Comparison of ENCODE assay signal across 1 cellular context in genomic region chr3:38164136-38164965, GRCh38.
TF ChIP-seq lines count a peak whose summit lies in the region.

No MANE protein-coding gene starts in this region.

TF ChIP-seq in K562, 482 proteins besides CTCF, POLR2A, EP300 and RAD21 (continued from another document and continues in another):
- TF ChIP-seq FOXM1 (IDR thresholded peaks at IDR 0.05; ENCODE audit: low read depth): no peak; the same call in 1 of the 2 replicates
- TF ChIP-seq FOXM1 (CRISPR knock-in tag; IDR thresholded peaks at IDR 0.05; ENCODE audit: low read depth): no peak
- TF ChIP-seq MCM5 (IDR thresholded peaks at IDR 0.05; ENCODE audit: low read depth): no peak
- TF ChIP-seq DNMT1 (IDR thresholded peaks at IDR 0.05): no peak
- TF ChIP-seq ZNF224 (CRISPR knock-in tag; IDR thresholded peaks at IDR 0.05): no peak
- 0 out of 2 replicates have a peak, but pooled peaks have one; percentile 29 for TF ChIP-seq TAF7 (tag; IDR thresholded peaks at IDR 0.05)
- 0 out of 2 replicates have a peak, but pooled peaks have one; percentile 77 for TF ChIP-seq ZBTB49 (CRISPR knock-in tag; IDR thresholded peaks at IDR 0.05; ENCODE audit: borderline replicate concordance)
- TF ChIP-seq KDM4B (IDR thresholded peaks at IDR 0.05; ENCODE audit: borderline replicate concordance in 2 of 2, low read depth in 1 of 2): no peak
- TF ChIP-seq UBTF (IDR thresholded peaks at IDR 0.05; ENCODE audit: borderline replicate concordance in 1 of 2, low read depth in 2 of 2, low read length in 2 of 2): 0 out of 4 replicates have a peak, but pooled peaks of 1 of the 2 experiments have one; percentile 63
- no peak for TF ChIP-seq FOXA1 (IDR thresholded peaks at IDR 0.05; ENCODE audit: borderline replicate concordance)
- no peak for TF ChIP-seq ZNF518B (CRISPR knock-in tag; IDR thresholded peaks at IDR 0.05)
- peak; percentile 35 for TF ChIP-seq POLR2AphosphoS5 (IDR thresholded peaks at IDR 0.05; ENCODE audit: control insufficient read depth, insufficient read depth, low read depth, low read length)
- no peak for TF ChIP-seq SMAD2 (IDR thresholded peaks at IDR 0.05; ENCODE audit: low read depth, low read length)
- TF ChIP-seq POLR2B (IDR thresholded peaks at IDR 0.05; ENCODE audit: low read depth, partially characterized antibody): peak; percentile 62
- TF ChIP-seq EZH2 (IDR thresholded peaks at IDR 0.05; ENCODE audit: borderline replicate concordance, low read depth, low read length): no peak
- peak; percentile 35; the same call in 1 of the 2 replicates for TF ChIP-seq ZNF764 (CRISPR knock-in tag; IDR thresholded peaks at IDR 0.05; ENCODE audit: low read depth)
- TF ChIP-seq BRF1 (IDR thresholded peaks at IDR 0.05; ENCODE audit: borderline replicate concordance, extremely low read depth, insufficient read length): no peak
- TF ChIP-seq THRB (CRISPR knock-in tag; conservative IDR thresholded peaks at IDR 0.05): no peak
- TF ChIP-seq TCF7 (IDR thresholded peaks at IDR 0.05; ENCODE audit: borderline replicate concordance): peak; percentile 65; the same call in 1 of the 2 replicates
- TF ChIP-seq FOXP1 (CRISPR knock-in tag; IDR thresholded peaks at IDR 0.05): no peak
- TF ChIP-seq ZNF778 (CRISPR knock-in tag; IDR thresholded peaks at IDR 0.05): no peak
- peak; percentile 24; the same call in 1 of the 2 replicates for TF ChIP-seq SMARCC2 (IDR thresholded peaks at IDR 0.05; ENCODE audit: low read depth)
- 0 out of 2 replicates have a peak, but pooled peaks have one; percentile 22 for TF ChIP-seq NFATC3 (IDR thresholded peaks at IDR 0.05)
- TF ChIP-seq USF1 (CRISPR knock-in tag; IDR thresholded peaks at IDR 0.05): 0 out of 2 replicates have a peak, but pooled peaks have one; percentile 10
- TF ChIP-seq CHD2 (IDR thresholded peaks at IDR 0.05; ENCODE audit: low read depth, low read length): 0 out of 2 replicates have a peak, but pooled peaks have one; percentile 14
- no peak for TF ChIP-seq PTTG1 (tag; IDR thresholded peaks at IDR 0.05; ENCODE audit: low read depth)
- TF ChIP-seq ZNF384 (IDR thresholded peaks at IDR 0.05; ENCODE audit: low read depth, low read length): peak; percentile 93
- no peak for TF ChIP-seq MTA3 (IDR thresholded peaks at IDR 0.05; ENCODE audit: borderline replicate concordance)
- no peak for TF ChIP-seq TSC22D4 (tag; IDR thresholded peaks at IDR 0.05)
- no peak for TF ChIP-seq ZNF589 (CRISPR knock-in tag; IDR thresholded peaks at IDR 0.05; ENCODE audit: low read depth)
- TF ChIP-seq KAT8 (IDR thresholded peaks at IDR 0.05; ENCODE audit: low read depth): no peak
- 0 out of 2 replicates have a peak, but pooled peaks have one; percentile 18 for TF ChIP-seq ZNF12 (CRISPR knock-in tag; IDR thresholded peaks at IDR 0.05)
- TF ChIP-seq E2F6 (IDR thresholded peaks at IDR 0.05; ENCODE audit: borderline replicate concordance in 1 of 2, extremely low read depth in 1 of 2, insufficient read depth in 1 of 2, insufficient read length in 1 of 2, low read depth in 1 of 2, low read length in 1 of 2, poor library complexity in 1 of 2, severe bottlenecking in 1 of 2): no peak
- peak; percentile 12; the same call in 1 of the 2 replicates for TF ChIP-seq DPF2 (IDR thresholded peaks at IDR 0.05)
- TF ChIP-seq FOXO4 (CRISPR knock-in tag; IDR thresholded peaks at IDR 0.05): no peak
- 0 out of 2 replicates have a peak, but pooled peaks have one; percentile 13 for TF ChIP-seq GATA2 (CRISPR knock-in tag; IDR thresholded peaks at IDR 0.05)
- TF ChIP-seq ILF3 (IDR thresholded peaks at IDR 0.05; ENCODE audit: borderline replicate concordance): no peak
- peak; percentile 44; the same call in 1 of the 2 replicates for TF ChIP-seq MEF2D (tag; conservative IDR thresholded peaks at IDR 0.05; ENCODE audit: low read depth)
- TF ChIP-seq ZNF592 (IDR thresholded peaks at IDR 0.05): peak; percentile 50; the same call in 1 of the 2 replicates
- no peak for TF ChIP-seq ZNF586 (CRISPR knock-in tag; conservative IDR thresholded peaks at IDR 0.05)
- no peak for TF ChIP-seq ZNF766 (CRISPR knock-in tag; conservative IDR thresholded peaks at IDR 0.05)
- no peak for TF ChIP-seq MAFG (tag; conservative IDR thresholded peaks at IDR 0.05)
- TF ChIP-seq MYC (IDR thresholded peaks at IDR 0.05; ENCODE audit: low read depth, low read length): no peak
- no peak for TF ChIP-seq MYC (CRISPR knock-in tag; IDR thresholded peaks at IDR 0.05; ENCODE audit: borderline replicate concordance, low read depth)
- no peak for TF ChIP-seq ATF3 (IDR thresholded peaks at IDR 0.05)
- TF ChIP-seq ATF3 (CRISPR knock-in tag; conservative IDR thresholded peaks at IDR 0.05): no peak
- peak; percentile 56 for TF ChIP-seq ZFX (CRISPR knock-in tag; IDR thresholded peaks at IDR 0.05)
- no peak for TF ChIP-seq HDAC3 (IDR thresholded peaks at IDR 0.05; ENCODE audit: borderline replicate concordance, partially characterized antibody)
- no peak for TF ChIP-seq L3MBTL2 (IDR thresholded peaks at IDR 0.05)
- peak; percentile 57 for TF ChIP-seq BRD9 (IDR thresholded peaks at IDR 0.05; ENCODE audit: low read depth, partially characterized antibody)
- no peak for TF ChIP-seq PTRF (tag; IDR thresholded peaks at IDR 0.05)
- TF ChIP-seq CBX1 (IDR thresholded peaks at IDR 0.05; ENCODE audit: low read depth): peak; percentile 88
